ENCODE assay signal across 19 cellular contexts in the genomic region with DNA sequence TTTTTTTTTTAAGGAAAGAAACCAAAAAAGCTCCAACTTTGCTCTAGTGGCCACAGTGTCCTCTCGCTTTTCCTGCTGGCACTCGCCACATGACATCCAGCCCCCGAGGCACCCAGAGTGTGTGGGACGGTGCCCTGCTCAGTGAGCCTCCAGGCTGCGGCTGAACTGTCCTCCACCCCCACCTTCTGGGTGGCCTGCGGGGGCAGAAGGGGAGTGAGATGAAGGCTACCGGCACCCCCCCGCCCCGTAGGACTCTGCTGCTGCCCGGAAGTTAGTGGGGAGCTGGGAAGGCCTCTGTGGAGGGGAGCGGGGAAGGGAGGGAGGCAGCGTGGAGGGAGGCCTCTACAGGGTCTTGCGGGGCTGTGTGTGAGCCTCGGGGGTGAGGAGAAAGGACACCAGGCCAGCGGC.
A peak's percentile ranks its signal among the peaks of the same experiment; 100 is the strongest.
DNase-seq lines count a peak whose midpoint lies in the region; ATAC-seq, FAIRE-seq and TF ChIP-seq lines count a peak whose summit lies in the region.
"Had no signal": no experiment of that assay in that cellular context is flagged by ENCODE, and none has a peak within 500 bp of the region (broad histone marks: within the 10 kb centered on the region; RNA-seq: fewer than 3 reads in every experiment).

No MANE protein-coding gene starts in this region.

- TF ChIP-seq CTCF in H9 (conservative IDR thresholded peaks at IDR 0.05) (no peak), K562 (IDR thresholded peaks at IDR 0.05 in 2 of 3, conservative IDR thresholded peaks at IDR 0.05 in 1 of 3; ENCODE audit: insufficient read depth in 2 of 3, low read depth in 1 of 3, low read length in 3 of 3) (no peak)

- peak overlapping the region; percentile 57 for H3K4me2 ChIP-seq in H9 (ENCODE audit: insufficient read depth, insufficient read length, low read length)
- no peak overlapping the region for H3K4me2 ChIP-seq in K562 (ENCODE audit: insufficient read depth, low read length)
- peak overlapping the region; percentile 59 for H3K4me2 ChIP-seq in trophoblast cell (ENCODE audit: low read length)

- POLR2A ChIA-PET in K562 (lab: Yijun Ruan, JAX), result no interaction called here

- H2BK5ac ChIP-seq in H9 (ENCODE audit: insufficient read length, low read length) (no peak overlapping the region), trophoblast cell (ENCODE audit: low read depth, low read length, poor library complexity) (no peak overlapping the region)

- H4K5ac ChIP-seq in H9 (ENCODE audit: insufficient read length, low read depth, low read length), result no peak overlapping the region

- H3K27ac Mint-ChIP-seq in H9, result peak overlapping the region in 1 of 3 experiments; percentile 79; a peak in 2 of 7 replicates
- H3K27ac Mint-ChIP-seq in activated T-cell treated with anti-CD3 and anti-CD28 coated beads, Interleukin-2, amount 50 U/mL, for 24 hours, result no peak overlapping the region

- H3K4me1 ChIP-seq in H9 (ENCODE audit: insufficient read depth, low read length) (peaks cover 9% of the 10 kb centered on the region; the same call in 1 of the 2 replicates), K562 (replicated peaks in 1 of 2; ENCODE audit: control insufficient read depth in 2 of 2, insufficient read depth in 2 of 2, low read length in 2 of 2) (peaks cover 0 to 6% of the 10 kb centered on the region in 2 experiments; a peak in 1 of 5 replicates), trophoblast cell (ENCODE audit: control insufficient read depth in 1 of 2, insufficient read depth in 2 of 2, low read length in 2 of 2) (peaks cover 11 to 18% of the 10 kb centered on the region in 2 experiments)
- H3K4me1 ChIP-seq: ascending aorta, colonic mucosa had no signal

- H3K9me1 ChIP-seq in K562 (ENCODE audit: control insufficient read depth, insufficient read depth, low read length), result no peaks in the 10 kb centered on the region

- BruUV-seq in K562 (replicated peaks; lab: Mats Ljungman, UMichigan), result no TSS peak

- H3K4me3 ChIP-seq in K562, result no peak overlapping the region
- H3K4me3 ChIP-seq in iPS-18c (ENCODE audit: insufficient read depth, low read depth, low read length), result 0 out of 2 replicates have a peak overlapping the region, but pooled peaks have one; percentile 49
- no peak overlapping the region for H3K4me3 ChIP-seq in trophoblast cell (ENCODE audit: low read depth, low read length)
- H3K4me3 ChIP-seq: colonic mucosa had no signal

- no peak overlapping the region for H4K8ac ChIP-seq in H9 (replicated peaks; ENCODE audit: insufficient read length, low read depth, low read length)
- H4K8ac ChIP-seq in trophoblast cell (ENCODE audit: low read depth, low read length), result no peak overlapping the region

- intact Hi-C loops in K562 (cut with micrococcal nuclease), result no loop called here

- H3K4me3 Mint-ChIP-seq in H9, result peak overlapping the region; percentile 42 to 76
- H3K4me3 Mint-ChIP-seq in activated T-cell treated with anti-CD3 and anti-CD28 coated beads, Interleukin-2, amount 50 U/mL, for 24 hours, result no peak overlapping the region

- H3K36me3 ChIP-seq in K562 (ENCODE audit: control insufficient read depth, insufficient read depth, low read length) (no peaks in the 10 kb centered on the region), trophoblast cell (ENCODE audit: control insufficient read depth in 1 of 2, insufficient read depth in 2 of 2, low read length in 2 of 2) (no peaks in the 10 kb centered on the region)
- H3K36me3 ChIP-seq: ascending aorta, colonic mucosa had no signal

- H3K79me1 ChIP-seq in H9 (ENCODE audit: insufficient read depth, low read depth, low read length, poor library complexity, severe bottlenecking) (no peaks in the 10 kb centered on the region), trophoblast cell (ENCODE audit: low read length) (no peaks in the 10 kb centered on the region)

- CTCF ChIA-PET in K562 (lab: Yijun Ruan, JAX; ENCODE audit: low intra/inter-chr PET ratio), result no interaction called here

- no peak for ATAC-seq in K562

- H3K79me2 ChIP-seq in H9 (ENCODE audit: insufficient read depth, low read length) (no peaks in the 10 kb centered on the region; the same call in 1 of the 2 replicates), K562 (ENCODE audit: control insufficient read depth, insufficient read depth, low read length) (no peaks in the 10 kb centered on the region), trophoblast cell (ENCODE audit: control insufficient read depth, insufficient read depth, low read length, poor library complexity) (no peaks in the 10 kb centered on the region)

- H3T11ph ChIP-seq in H9 (ENCODE audit: low read length), result no peak overlapping the region

- TF ChIP-seq EP300 in K562 (IDR thresholded peaks at IDR 0.05; ENCODE audit: low read length), result no peak

- H3K27me3 Mint-ChIP-seq in H9 (ENCODE audit: low read depth), result peaks cover 17% of the 10 kb centered on the region
- peaks cover 71% of the 10 kb centered on the region for H3K27me3 Mint-ChIP-seq in activated T-cell treated with anti-CD3 and anti-CD28 coated beads, Interleukin-2, amount 50 U/mL, for 24 hours

- no peak for TF ChIP-seq POLR2A in K562 (conservative IDR thresholded peaks at IDR 0.05)

- H2BK120ac ChIP-seq in H9 (ENCODE audit: low read depth, low read length, poor library complexity, severe bottlenecking), result no peak overlapping the region
- no peak overlapping the region for H2BK120ac ChIP-seq in trophoblast cell (ENCODE audit: insufficient read depth, low read length, poor library complexity)

- H3K27me3 ChIP-seq in H9 (ENCODE audit: insufficient read depth, low read length) (no peaks in the 10 kb centered on the region), K562 (ENCODE audit: control insufficient read depth in 2 of 2, insufficient read depth in 2 of 2, low read length in 2 of 2) (peaks cover 18 to 80% of the 10 kb centered on the region in 2 experiments; a peak in 4 of 5 replicates), trophoblast cell (ENCODE audit: insufficient read depth, low read length) (peaks cover 12% of the 10 kb centered on the region)
- H3K27me3 ChIP-seq: colonic mucosa had no signal

- no peaks in the 10 kb centered on the region for H3K9me3 Mint-ChIP-seq in H9
- no peaks in the 10 kb centered on the region for H3K9me3 Mint-ChIP-seq in activated T-cell treated with anti-CD3 and anti-CD28 coated beads, Interleukin-2, amount 50 U/mL, for 24 hours

- no peak overlapping the region for H2BK15ac ChIP-seq in H9 (ENCODE audit: low read depth, low read length)

- in situ Hi-C loops in K562 (cut with MboI), result no loop called here

- H3K4ac ChIP-seq in H9 (ENCODE audit: low read depth, low read length), result no peak overlapping the region
- H3K4ac ChIP-seq in trophoblast cell (ENCODE audit: low read depth, low read length), result no peak overlapping the region

- H3K27ac ChIP-seq in H9 (ENCODE audit: insufficient read length, low read depth, low read length) (no peak overlapping the region), K562 (ENCODE audit: extremely low read depth, low read depth, low read length) (no peak overlapping the region), trophoblast cell (ENCODE audit: low read depth, low read length) (no peak overlapping the region)
- H3K27ac ChIP-seq: ascending aorta, colonic mucosa, epithelial cell of prostate had no signal

- no peak overlapping the region for H3K14ac ChIP-seq in H9 (ENCODE audit: insufficient read depth, low read length)
- H3K14ac ChIP-seq in trophoblast cell (ENCODE audit: low read length), result peak overlapping the region; percentile 40

- peaks cover 9 to 18% (median 12%) of the 10 kb centered on the region in 3 experiments; a peak in 5 of 7 replicates for H3K36me3 Mint-ChIP-seq in H9 (ENCODE audit: insufficient read depth in 1 of 3, low read depth in 3 of 3)
- H3K36me3 Mint-ChIP-seq in activated T-cell treated with anti-CD3 and anti-CD28 coated beads, Interleukin-2, amount 50 U/mL, for 24 hours (ENCODE audit: low read depth), result no peaks in the 10 kb centered on the region

- FAIRE-seq in K562 (lab: Jason Lieb, UNC), result no peak
- FAIRE-seq: kidney had no signal

- no peak overlapping the region for H2AK5ac ChIP-seq in H9 (ENCODE audit: insufficient read length, low read length)
- H2AK5ac ChIP-seq in trophoblast cell (ENCODE audit: low read length), result no peak overlapping the region

- H3K56ac ChIP-seq in H9 (ENCODE audit: insufficient read length, low read depth, low read length), result no peak overlapping the region

- peaks cover 5% of the 10 kb centered on the region for H3K23me2 ChIP-seq in H9 (ENCODE audit: insufficient read length, low read depth, low read length, poor library complexity, severe bottlenecking)

- H2AFZ ChIP-seq in H9 (ENCODE audit: low read length) (no peak overlapping the region), K562 (ENCODE audit: low read depth, low read length) (no peak overlapping the region), trophoblast cell (ENCODE audit: insufficient read depth, low read length, poor library complexity) (no peak overlapping the region)

- H3K18ac ChIP-seq in H9 (ENCODE audit: insufficient read length, low read depth, low read length) (no peak overlapping the region), trophoblast cell (ENCODE audit: low read length) (no peak overlapping the region)

- H2BK20ac ChIP-seq in H9 (ENCODE audit: low read depth, low read length, poor library complexity, severe bottlenecking), result no peak overlapping the region

- H2BK12ac ChIP-seq in H9 (ENCODE audit: insufficient read length, low read depth, low read length) (no peak overlapping the region), trophoblast cell (ENCODE audit: low read length) (no peak overlapping the region)

- no peak overlapping the region for H4K91ac ChIP-seq in H9 (ENCODE audit: insufficient read length, low read depth, low read length)
- no peak overlapping the region for H4K91ac ChIP-seq in trophoblast cell (ENCODE audit: low read depth, low read length)

- H3K9ac ChIP-seq in H9 (ENCODE audit: extremely low read depth, insufficient read length, low read length), result no peak overlapping the region
- no peak overlapping the region for H3K9ac ChIP-seq in K562 (ENCODE audit: insufficient read depth in 1 of 2, low read depth in 2 of 2, low read length in 2 of 2)
- no peak overlapping the region for H3K9ac ChIP-seq in trophoblast cell (ENCODE audit: low read length)

- H3K23ac ChIP-seq in H9 (ENCODE audit: insufficient read length, low read depth, low read length), result no peak overlapping the region
- H3K23ac ChIP-seq in trophoblast cell (ENCODE audit: low read length), result no peak overlapping the region

- DNase-seq in H9 (peak; percentile 43), K562 (ENCODE audit: extremely low read depth in 1 of 4, low spot score in 3 of 4) (no peak), trophoblast cell (no peak), C1 segment of cervical spinal cord (lab: John Stamatoyannopoulos, UW) (no peak), GF-D8 (lab: John Stamatoyannopoulos, UW) (no peak), NCI-H774 (lab: John Stamatoyannopoulos, UW) (no peak)
- no peak for DNase-seq in activated T-cell treated with anti-CD3 and anti-CD28 coated beads, Interleukin-2, amount 50 U/mL, for 24 hours
- DNase-seq: activated CD4-positive, alpha-beta T cell treated with anti-CD3 and anti-CD28 coated beads for 1 hour; activated naive CD4-positive, alpha-beta T cell treated with Interleukin-2 at 50 U/mL for 16 hours; colonic mucosa; COR-L47; kidney; NCI-H2081 treated with DMSO at 0.1 percent for 48 hours; NCI-H524; stimulated activated CD4-positive, alpha-beta T cell treated with anti-CD3 and anti-CD28 coated beads, Interleukin-4, amount 100 ng/mL, for 1 hour; T-helper 9 cell had no signal

- WGBS in H9 (ENCODE audit: extremely low coverage, insufficient read length, low lambda C conversion rate), result no CpG with 5 or more reads among the region's 15 CpGs
- under 1% methylated on average over 13 of the region's 15 CpGs for WGBS in K562 (ENCODE audit: insufficient coverage, low coverage, missing lambda C conversion rate)
- WGBS in trophoblast cell (ENCODE audit: extremely low coverage, insufficient coverage, insufficient read length), result no CpG with 5 or more reads among the region's 15 CpGs

- H4K20me1 ChIP-seq in H9 (ENCODE audit: control insufficient read depth, insufficient read depth, insufficient read length) (no peaks in the 10 kb centered on the region), K562 (replicated peaks; ENCODE audit: control insufficient read depth, insufficient read depth, low read length) (peaks cover 12% of the 10 kb centered on the region)

- TF ChIP-seq RAD21 in K562 (CRISPR knock-in tag; conservative IDR thresholded peaks at IDR 0.05 in 1 of 2, IDR thresholded peaks at IDR 0.05 in 1 of 2), result no peak

- H3K4me1 Mint-ChIP-seq in H9, result peaks cover 22 to 23% of the 10 kb centered on the region in 2 experiments
- H3K4me1 Mint-ChIP-seq in activated T-cell treated with anti-CD3 and anti-CD28 coated beads, Interleukin-2, amount 50 U/mL, for 24 hours (ENCODE audit: low read depth), result peaks cover 2% of the 10 kb centered on the region

- H4K12ac ChIP-seq in trophoblast cell (ENCODE audit: low read depth, low read length), result no peak overlapping the region

- H3K9me3 ChIP-seq in H9 (ENCODE audit: control insufficient read depth, low read depth, low read length) (no peaks in the 10 kb centered on the region), K562 (replicated peaks; ENCODE audit: control insufficient read depth, insufficient read depth, low read depth, low read length) (no peaks in the 10 kb centered on the region), iPS-18c (ENCODE audit: control insufficient read depth, insufficient read depth, low read length) (no peaks in the 10 kb centered on the region), trophoblast cell (ENCODE audit: insufficient read depth, low read depth, low read length) (peaks cover 3% of the 10 kb centered on the region)
- H3K9me3 ChIP-seq: ascending aorta, colonic mucosa had no signal
